ENCODE assay signal across 1 cellular context in the genomic region with DNA sequence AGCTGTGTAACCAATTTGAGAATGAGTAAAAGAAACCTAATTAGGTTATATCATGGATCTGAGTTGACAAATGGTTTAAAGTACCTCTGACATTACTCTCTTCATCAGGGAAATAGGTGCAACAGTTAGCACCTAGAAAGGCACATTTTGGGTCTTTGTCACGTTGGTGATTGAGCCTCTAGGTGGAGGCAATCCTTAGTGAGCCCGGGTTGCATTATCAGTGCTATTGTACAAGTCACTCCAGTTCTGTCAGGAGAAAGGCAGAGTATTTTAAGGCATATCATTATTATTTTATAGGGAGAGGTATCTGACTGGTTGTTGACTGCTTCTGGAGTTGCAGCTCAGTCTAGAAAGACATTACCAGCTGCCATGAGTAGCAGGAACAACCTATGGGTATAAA.
A peak's percentile ranks its signal among the peaks of the same experiment; 100 is the strongest.
TF ChIP-seq lines count a peak whose summit lies in the region.

No MANE protein-coding gene starts in this region.

TF ChIP-seq in HepG2, 621 proteins besides CTCF, POLR2A, EP300 and RAD21 (continued from another document):
- TF ChIP-seq, protein P1, sequence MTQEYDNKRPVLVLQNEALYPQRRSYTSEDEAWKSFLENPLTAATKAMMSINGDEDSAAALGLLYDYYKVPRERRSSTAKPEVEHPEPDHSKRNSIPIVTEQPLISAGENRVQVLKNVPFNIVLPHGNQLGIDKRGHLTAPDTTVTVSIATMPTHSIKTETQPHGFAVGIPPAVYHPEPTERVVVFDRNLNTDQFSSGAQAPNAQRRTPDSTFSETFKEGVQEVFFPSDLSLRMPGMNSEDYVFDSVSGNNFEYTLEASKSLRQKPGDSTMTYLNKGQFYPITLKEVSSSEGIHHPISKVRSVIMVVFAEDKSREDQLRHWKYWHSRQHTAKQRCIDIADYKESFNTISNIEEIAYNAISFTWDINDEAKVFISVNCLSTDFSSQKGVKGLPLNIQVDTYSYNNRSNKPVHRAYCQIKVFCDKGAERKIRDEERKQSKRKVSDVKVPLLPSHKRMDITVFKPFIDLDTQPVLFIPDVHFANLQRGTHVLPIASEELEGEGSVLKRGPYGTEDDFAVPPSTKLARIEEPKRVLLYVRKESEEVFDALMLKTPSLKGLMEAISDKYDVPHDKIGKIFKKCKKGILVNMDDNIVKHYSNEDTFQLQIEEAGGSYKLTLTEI (CRISPR knock-in tag; conservative IDR thresholded peaks at IDR 0.05), result no peak
- TF ChIP-seq STAG1 (CRISPR knock-in tag; IDR thresholded peaks at IDR 0.05) (peak; percentile 27; the same call in 1 of the 2 replicates), ZNF232 (CRISPR knock-in tag; IDR thresholded peaks at IDR 0.05; ENCODE audit: borderline replicate concordance) (no peak)
